12 cellular contexts compared by ENCODE assay signal in the genomic region with DNA sequence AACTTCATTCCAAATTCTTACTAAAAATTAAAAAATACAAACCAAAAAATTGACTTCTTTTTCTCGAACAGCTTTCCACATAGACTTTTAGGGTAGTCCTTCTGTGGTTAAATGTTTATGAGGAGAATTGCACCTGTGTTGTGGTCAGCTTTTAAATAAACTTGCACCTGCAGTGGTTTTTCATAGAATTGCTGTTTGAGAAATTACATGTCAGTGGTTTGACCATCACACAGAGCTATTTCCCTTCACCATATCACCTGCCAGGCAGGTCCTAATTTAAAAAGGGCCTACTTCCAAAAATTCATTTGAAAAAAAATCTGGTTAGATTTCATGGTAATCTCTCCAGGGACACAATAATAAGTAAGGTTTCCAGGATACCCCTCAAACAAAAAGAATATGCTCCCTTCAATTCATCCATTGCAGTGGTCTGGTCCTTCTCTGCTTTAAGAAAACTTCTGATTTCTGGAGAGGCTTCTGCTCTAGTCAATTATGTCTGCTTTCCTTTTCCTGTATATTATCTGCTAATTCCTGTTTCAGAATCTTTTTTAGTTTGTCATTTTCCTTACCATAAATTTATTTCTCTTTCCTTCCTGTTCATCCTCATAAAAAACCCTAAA. TPM values are rescaled to one million over a fixed set of nuclear protein-coding genes. Genes with fewer than 3 reads are reported as not detected.
DNase-seq lines count a peak whose midpoint lies in the region; ATAC-seq, FAIRE-seq and TF ChIP-seq lines count a peak whose summit lies in the region.
"Had no signal": no experiment of that assay in that cellular context is flagged by ENCODE, and none has a peak within 500 bp of the region (broad histone marks: within the 10 kb centered on the region; RNA-seq: fewer than 3 reads in every experiment).

No MANE protein-coding gene starts in this region.

- peak overlapping the region; percentile 1 for H3K27ac Mint-ChIP-seq in T-helper 2 cell treated with Interferon-gamma antibody and Interleukin-4, amounts not matched to agents 5 μg/mL and 100 μg/mL, for 36 hours

- H3K9me3 Mint-ChIP-seq in T-helper 2 cell treated with Interferon-gamma antibody and Interleukin-4, amounts not matched to agents 5 μg/mL and 100 μg/mL, for 36 hours, result no peaks in the 10 kb centered on the region

- H3K27me3 ChIP-seq in heart right ventricle (no peaks in the 10 kb centered on the region), breast epithelium (no peaks in the 10 kb centered on the region)

- no peaks in the 10 kb centered on the region for H3K4me1 ChIP-seq in heart right ventricle
- H3K4me1 ChIP-seq in breast epithelium, result no peaks in the 10 kb centered on the region

- ATAC-seq in GM18511 (IDR thresholded peaks at IDR 0.05; ENCODE audit: unreplicated experiment), result peak; percentile 81
- peak; percentile 76 for ATAC-seq in GM21381 (IDR thresholded peaks at IDR 0.05; ENCODE audit: unreplicated experiment)
- peak; percentile 82 for ATAC-seq in HG03108 (IDR thresholded peaks at IDR 0.05; ENCODE audit: unreplicated experiment)
- no peak for ATAC-seq in heart right ventricle

- no peak for FAIRE-seq in urothelium cell line (lab: Jason Lieb, UNC)

- TF ChIP-seq POLR2A in breast epithelium (IDR thresholded peaks at IDR 0.05), result no peak

- TF ChIP-seq CTCF in heart right ventricle (IDR thresholded peaks at IDR 0.05) (no peak), breast epithelium (IDR thresholded peaks at IDR 0.05) (no peak)

- H3K4me3 ChIP-seq in heart right ventricle (no peak overlapping the region), breast epithelium (no peak overlapping the region)

- H3K9me3 ChIP-seq in heart right ventricle (no peaks in the 10 kb centered on the region), breast epithelium (no peaks in the 10 kb centered on the region)

- 92 to 100% methylated on average over 1 of the region's 1 CpG for WGBS in heart right ventricle, 2 donors

- intact Hi-C loops in heart right ventricle (cut with DNase I) (no loop called here), breast epithelium (cut with DNase I; ENCODE audit: low total_unique reads) (no loop called here)

- H3K4me1 Mint-ChIP-seq in T-helper 2 cell treated with Interferon-gamma antibody and Interleukin-4, amounts not matched to agents 5 μg/mL and 100 μg/mL, for 36 hours (ENCODE audit: low read depth), result peaks cover 20% of the 10 kb centered on the region

- peak overlapping the region; percentile 27 for H3K4me3 Mint-ChIP-seq in T-helper 2 cell treated with Interferon-gamma antibody and Interleukin-4, amounts not matched to agents 5 μg/mL and 100 μg/mL, for 36 hours

- no peaks in the 10 kb centered on the region for H3K36me3 Mint-ChIP-seq in T-helper 2 cell treated with Interferon-gamma antibody and Interleukin-4, amounts not matched to agents 5 μg/mL and 100 μg/mL, for 36 hours (ENCODE audit: low read depth)

- H3K27ac ChIP-seq in heart right ventricle (no peak overlapping the region), breast epithelium (no peak overlapping the region)
- H3K27ac ChIP-seq: RWPE1 had no signal

- DNase-seq in T-helper 2 cell treated with Interferon-gamma antibody and Interleukin-4, amounts not matched to agents 5 μg/mL and 100 μg/mL, for 36 hours (ENCODE audit: low spot score), result no peak
- DNase-seq in urothelium cell line (ENCODE audit: low spot score) (no peak), dedifferentiated amniotic fluid mesenchymal stem cell (ENCODE audit: extremely low spot score) (no peak), heart right ventricle (no peak), breast epithelium (ENCODE audit: low spot score in 2 of 2) (no peak)

- H3K27me3 Mint-ChIP-seq in T-helper 2 cell treated with Interferon-gamma antibody and Interleukin-4, amounts not matched to agents 5 μg/mL and 100 μg/mL, for 36 hours (ENCODE audit: low read depth), result peaks cover 11% of the 10 kb centered on the region

- H3K36me3 ChIP-seq in heart right ventricle (no peaks in the 10 kb centered on the region), breast epithelium (no peaks in the 10 kb centered on the region)

RNA-seq across cellular contexts. Expression of gene UTP3, which starts 9.8 kb away (rescaled TPM):
- total RNA-seq in heart right ventricle (10 to 100 TPM; 13.9 to 20.4 (median 18.5) TPM), breast epithelium (10 to 100 TPM; 18.9 to 22.0 (median 19.3) TPM)
- 10 to 100 TPM; 12.9 to 16.0 TPM for polyA plus RNA-seq in heart right ventricle

RNA-seq across cellular contexts. Expression of gene JCHAIN, which starts 12.2 kb away (rescaled TPM):
- 10 to 100 TPM in 2 of 10 donors, 1 to 10 TPM in 6, under 1 TPM in 2; 0.57 to 55.4 (median 3.8) TPM for total RNA-seq in heart right ventricle
- 1 to 10 TPM in 1 of 2 donors, under 1 TPM in 1; 0.74 to 1.1 TPM for polyA plus RNA-seq in heart right ventricle
- total RNA-seq in breast epithelium, result 100 to 1,000 TPM in 2 of 3 donors, 10 to 100 TPM in 1; 10.1 to 700 (median 337) TPM
- total RNA-seq: dermis microvascular lymphatic vessel endothelial cell, G401 had no signal

RNA-seq across cellular contexts. Expression of gene RUFY3, which starts 43.3 kb away (rescaled TPM):
- total RNA-seq in heart right ventricle (10 to 100 TPM; 13.2 to 28.7 (median 21.7) TPM), breast epithelium (10 to 100 TPM; 60.0 to 95.9 (median 83.6) TPM)
- polyA plus RNA-seq in heart right ventricle, result 10 to 100 TPM; 13.5 to 24.0 TPM

RNA-seq across cellular contexts. Expression of gene ENAM, which starts 49.9 kb away (rescaled TPM):
- 10 to 100 TPM in 7 of 10 donors, 1 to 10 TPM in 3; 2.0 to 13.1 (median 11.6) TPM for total RNA-seq in heart right ventricle
- polyA plus RNA-seq in heart right ventricle, result under 1 TPM; 0.49 to 0.88 TPM
- under 1 TPM in 1 of 3 donors, not detected in 2; 0.32 TPM for total RNA-seq in breast epithelium
- total RNA-seq: dermis microvascular lymphatic vessel endothelial cell, G401, osteoblast had no signal

Comparison
In these comparisons a context has a peak if more than half of its experiments do, and no peak if none do; other contexts are left out.
1. ATAC-seq: peak in GM18511 (single experiment), GM21381 (single experiment) and HG03108 (single experiment); none in heart right ventricle (0 of 8).